ENCODE assay signal across 11 cellular contexts in the genomic region with DNA sequence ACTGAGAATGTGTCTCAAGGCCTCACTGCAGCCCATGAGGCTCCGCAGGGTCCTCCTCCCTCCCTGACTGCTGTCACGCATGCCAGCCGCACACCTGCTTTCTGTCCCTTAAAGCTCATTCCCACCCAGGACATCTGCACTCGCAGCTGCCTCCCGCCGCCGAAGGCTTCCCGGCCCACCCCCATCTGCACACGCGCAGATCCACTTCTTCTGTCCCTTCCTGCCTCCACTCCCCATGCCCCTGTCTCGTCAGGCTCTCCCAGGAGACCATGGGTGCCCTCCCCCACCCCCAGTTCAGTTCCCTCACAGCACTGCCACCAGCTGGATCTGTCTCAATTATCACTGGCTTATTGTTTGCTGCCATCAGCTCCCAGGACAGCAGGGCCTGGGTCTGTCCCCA.
DNase-seq lines count a peak whose midpoint lies in the region; ATAC-seq and TF ChIP-seq lines count a peak whose summit lies in the region.
"Had no signal": no experiment of that assay in that cellular context is flagged by ENCODE, and none has a peak within 500 bp of the region (broad histone marks: within the 10 kb centered on the region; RNA-seq: fewer than 3 reads in every experiment).

No MANE protein-coding gene starts in this region.

- no peak overlapping the region for H3K14ac ChIP-seq in IMR-90 (replicated peaks; ENCODE audit: low read depth, low read length)

- H3K4me1 Mint-ChIP-seq in nephron, result peaks cover 21% of the 10 kb centered on the region
- H3K4me1 Mint-ChIP-seq in stimulated activated effector memory CD8-positive, alpha-beta T cell treated with anti-CD3 and anti-CD28 coated beads, Interleukin-12 subunit alpha, Interleukin-12 subunit beta, amount 100 ng/mL, for 72 hours, result no peaks in the 10 kb centered on the region
- H3K4me1 Mint-ChIP-seq in activated naive CD8-positive, alpha-beta T cell treated with anti-CD3 and anti-CD28 coated beads for 36 hours, result no peaks in the 10 kb centered on the region
- H3K4me1 Mint-ChIP-seq: CD4-positive, alpha-beta memory T cell; naive thymus-derived CD4-positive, alpha-beta T cell had no signal

- CTCF ChIA-PET in IMR-90 (lab: Yijun Ruan, JAX), result no interaction called here

- ATAC-seq in IMR-90 (ENCODE audit: low read depth), result no peak
- ATAC-seq in stimulated activated effector memory CD8-positive, alpha-beta T cell treated with anti-CD3 and anti-CD28 coated beads, Interleukin-12 subunit alpha, Interleukin-12 subunit beta, amount 100 ng/mL, for 72 hours, result no peak
- ATAC-seq: naive thymus-derived CD4-positive, alpha-beta T cell had no signal

- no peak overlapping the region for H2BK15ac ChIP-seq in IMR-90 (ENCODE audit: low read depth, low read length)

- dilution Hi-C loops in IMR-90 (cut with HindIII; ENCODE audit: low sequenced_read_pairs, unreplicated experiment), result no loop called here

- intact Hi-C loops in IMR-90 (cut with micrococcal nuclease), result no loop called here

- H4K8ac ChIP-seq in IMR-90 (ENCODE audit: low read depth in 2 of 2, low read length in 2 of 2), result no peak overlapping the region

- no peak overlapping the region for H3K4me2 ChIP-seq in IMR-90 (ENCODE audit: low read depth, low read length)
- H3K4me2 ChIP-seq: smooth muscle cell had no signal

- no peak for TF ChIP-seq POLR2A in IMR-90 (IDR thresholded peaks at IDR 0.05; ENCODE audit: low read depth, low read length)

- H3K9ac ChIP-seq in IMR-90 (ENCODE audit: low read depth, low read length), result no peak overlapping the region

- H2AK5ac ChIP-seq in IMR-90 (ENCODE audit: low read depth, low read length), result no peak overlapping the region

- peaks cover 4 to 21% of the 10 kb centered on the region in 2 experiments; a peak in 2 of 4 replicates for H3K79me1 ChIP-seq in IMR-90 (ENCODE audit: low read depth in 1 of 2, low read length in 2 of 2)

- in situ Hi-C loops in IMR-90 (cut with MboI; ENCODE audit: low sequenced_read_pairs), result no loop called here

- H3K27ac ChIP-seq in IMR-90 (ENCODE audit: insufficient read depth, low read length), result no peak overlapping the region; the same call in 1 of the 2 replicates

- H3K36me3 ChIP-seq in IMR-90 (ENCODE audit: control insufficient read depth, insufficient read depth, low read length), result no peaks in the 10 kb centered on the region

- H2BK5ac ChIP-seq in IMR-90 (ENCODE audit: low read depth, low read length, poor library complexity, severe bottlenecking), result no peak overlapping the region

- no TSS peak for BruUV-seq in IMR-90 (replicated peaks; lab: Mats Ljungman, UMichigan)

- no peak overlapping the region for H2AK9ac ChIP-seq in IMR-90 (replicated peaks; ENCODE audit: low read depth, low read length, poor library complexity)

- H3K18ac ChIP-seq in IMR-90 (ENCODE audit: low read depth, low read length), result no peak overlapping the region

- no peaks in the 10 kb centered on the region for H3K9me3 Mint-ChIP-seq in nephron
- H3K9me3 Mint-ChIP-seq in stimulated activated effector memory CD8-positive, alpha-beta T cell treated with anti-CD3 and anti-CD28 coated beads, Interleukin-12 subunit alpha, Interleukin-12 subunit beta, amount 100 ng/mL, for 72 hours, result no peaks in the 10 kb centered on the region
- H3K9me3 Mint-ChIP-seq in activated naive CD8-positive, alpha-beta T cell treated with anti-CD3 and anti-CD28 coated beads for 36 hours, result no peaks in the 10 kb centered on the region
- H3K9me3 Mint-ChIP-seq: CD4-positive, alpha-beta memory T cell; naive thymus-derived CD4-positive, alpha-beta T cell had no signal

- POLR2A ChIA-PET in IMR-90 (lab: Charles Lee; ENCODE audit: unreplicated experiment), result no interaction called here

- no peak overlapping the region; the same call in 1 of the 2 replicates for H4K5ac ChIP-seq in IMR-90 (ENCODE audit: low read depth, low read length)

- TF ChIP-seq RAD21 in IMR-90 (IDR thresholded peaks at IDR 0.05; ENCODE audit: low read length), result no peak

- no peak overlapping the region for H3K4ac ChIP-seq in IMR-90 (ENCODE audit: low read depth, low read length)

- H3K56ac ChIP-seq in IMR-90 (ENCODE audit: extremely low read depth, insufficient read depth, low read length), result no peak overlapping the region

- DNase-seq in DMS153 (lab: John Stamatoyannopoulos, UW), result peak; percentile 35
- no peak for DNase-seq in IMR-90
- peak; percentile 86 for DNase-seq in NCI-H82 treated with DMSO at 0.1 percent for 48 hours (lab: John Stamatoyannopoulos, UW; ENCODE audit: unreplicated experiment)
- no peak for DNase-seq in stimulated activated effector memory CD8-positive, alpha-beta T cell treated with anti-CD3 and anti-CD28 coated beads, Interleukin-12 subunit alpha, Interleukin-12 subunit beta, amount 100 ng/mL, for 72 hours (ENCODE audit: low spot score in 2 of 2)
- no peak for DNase-seq in activated naive CD8-positive, alpha-beta T cell treated with anti-CD3 and anti-CD28 coated beads for 36 hours
- DNase-seq in NOMO-1 (lab: John Stamatoyannopoulos, UW; ENCODE audit: unreplicated experiment in 2 of 2), result no peak
- DNase-seq: activated CD4-positive, alpha-beta T cell treated with anti-CD3 and anti-CD28 coated beads for 1 hour; CD4-positive, alpha-beta memory T cell; naive thymus-derived CD4-positive, alpha-beta T cell had no signal

- peak overlapping the region; percentile 76 for H2AFZ ChIP-seq in IMR-90 (replicated peaks; ENCODE audit: low read length, poor library complexity)

- no peak overlapping the region for H3K23ac ChIP-seq in IMR-90 (ENCODE audit: low read depth, low read length)

- peaks cover 5% of the 10 kb centered on the region; the same call in 1 of the 2 replicates for H3K4me1 ChIP-seq in IMR-90 (ENCODE audit: control insufficient read depth, insufficient read depth, low read length)

- no peaks in the 10 kb centered on the region for H3K36me3 Mint-ChIP-seq in nephron (ENCODE audit: low read depth)
- H3K36me3 Mint-ChIP-seq in stimulated activated effector memory CD8-positive, alpha-beta T cell treated with anti-CD3 and anti-CD28 coated beads, Interleukin-12 subunit alpha, Interleukin-12 subunit beta, amount 100 ng/mL, for 72 hours, result no peaks in the 10 kb centered on the region
- H3K36me3 Mint-ChIP-seq in activated naive CD8-positive, alpha-beta T cell treated with anti-CD3 and anti-CD28 coated beads for 36 hours, result no peaks in the 10 kb centered on the region
- H3K36me3 Mint-ChIP-seq: CD4-positive, alpha-beta memory T cell; naive thymus-derived CD4-positive, alpha-beta T cell had no signal

- H3K27me3 ChIP-seq in IMR-90 (ENCODE audit: control insufficient read depth, insufficient read depth, low read length), result no peaks in the 10 kb centered on the region

- TF ChIP-seq CTCF in IMR-90 (conservative IDR thresholded peaks at IDR 0.05; ENCODE audit: low read depth, low read length), result no peak
- TF ChIP-seq CTCF in nephron (IDR thresholded peaks at IDR 0.05; ENCODE audit: unreplicated experiment in 3 of 3), result no peak

- no peak overlapping the region for H2BK20ac ChIP-seq in IMR-90 (ENCODE audit: low read depth, low read length)

- peak overlapping the region; percentile 24 to 83 (median 70) for H3K27ac Mint-ChIP-seq in nephron
- no peak overlapping the region for H3K27ac Mint-ChIP-seq in stimulated activated effector memory CD8-positive, alpha-beta T cell treated with anti-CD3 and anti-CD28 coated beads, Interleukin-12 subunit alpha, Interleukin-12 subunit beta, amount 100 ng/mL, for 72 hours
- H3K27ac Mint-ChIP-seq in activated naive CD8-positive, alpha-beta T cell treated with anti-CD3 and anti-CD28 coated beads for 36 hours, result no peak overlapping the region
- H3K27ac Mint-ChIP-seq: CD4-positive, alpha-beta memory T cell; naive thymus-derived CD4-positive, alpha-beta T cell had no signal

- peak overlapping the region in 2 of 3 experiments; percentile 8 to 26 for H3K4me3 Mint-ChIP-seq in nephron
- no peak overlapping the region for H3K4me3 Mint-ChIP-seq in stimulated activated effector memory CD8-positive, alpha-beta T cell treated with anti-CD3 and anti-CD28 coated beads, Interleukin-12 subunit alpha, Interleukin-12 subunit beta, amount 100 ng/mL, for 72 hours
- H3K4me3 Mint-ChIP-seq in activated naive CD8-positive, alpha-beta T cell treated with anti-CD3 and anti-CD28 coated beads for 36 hours, result no peak overlapping the region
- H3K4me3 Mint-ChIP-seq: CD4-positive, alpha-beta memory T cell; naive thymus-derived CD4-positive, alpha-beta T cell had no signal

- H4K91ac ChIP-seq in IMR-90 (ENCODE audit: insufficient read depth, low read depth, low read length), result peak overlapping the region; percentile 37; the same call in 1 of the 2 replicates

- H3K9me1 ChIP-seq in IMR-90 (ENCODE audit: insufficient read depth, low read length), result no peaks in the 10 kb centered on the region; the same call in 1 of the 2 replicates

- peaks cover 12% of the 10 kb centered on the region for H3K27me3 Mint-ChIP-seq in nephron (ENCODE audit: low read depth)
- H3K27me3 Mint-ChIP-seq in activated naive CD8-positive, alpha-beta T cell treated with anti-CD3 and anti-CD28 coated beads for 36 hours, result no peaks in the 10 kb centered on the region
- H3K27me3 Mint-ChIP-seq: CD4-positive, alpha-beta memory T cell had no signal

- 93% methylated on average over 3 of the region's 11 CpGs; no CpG with 5 or more reads in 1 of the 2 experiments for WGBS in IMR-90 (ENCODE audit: extremely low coverage in 2 of 2, insufficient read length in 1 of 2), 2 experiments

- H3K9me3 ChIP-seq in IMR-90 (ENCODE audit: control insufficient read depth, insufficient read depth, low read length), result no peaks in the 10 kb centered on the region

- peak overlapping the region; percentile 34 for H2BK120ac ChIP-seq in IMR-90 (ENCODE audit: low read depth, low read length)

- no peaks in the 10 kb centered on the region; the same call in 1 of the 2 replicates for H4K20me1 ChIP-seq in IMR-90 (ENCODE audit: insufficient read depth, low read length)

- H3K4me3 ChIP-seq in IMR-90 (ENCODE audit: insufficient read depth, low read depth, low read length), result no peak overlapping the region
- H3K4me3 ChIP-seq: smooth muscle cell had no signal

TF ChIP-seq in IMR-90, 13 proteins besides CTCF, POLR2A, EP300 and RAD21 (continues in another document):
- no peak for TF ChIP-seq MAZ (IDR thresholded peaks at IDR 0.05; ENCODE audit: borderline replicate concordance, low read depth, low read length)
- TF ChIP-seq RFX5 (IDR thresholded peaks at IDR 0.05; ENCODE audit: low read depth, low read length), result no peak
- no peak for TF ChIP-seq RCOR1 (IDR thresholded peaks at IDR 0.05; ENCODE audit: insufficient replicate concordance, low read length)
- TF ChIP-seq BHLHE40 (IDR thresholded peaks at IDR 0.05; ENCODE audit: low read depth, low read length), result no peak
- TF ChIP-seq, protein P1, sequence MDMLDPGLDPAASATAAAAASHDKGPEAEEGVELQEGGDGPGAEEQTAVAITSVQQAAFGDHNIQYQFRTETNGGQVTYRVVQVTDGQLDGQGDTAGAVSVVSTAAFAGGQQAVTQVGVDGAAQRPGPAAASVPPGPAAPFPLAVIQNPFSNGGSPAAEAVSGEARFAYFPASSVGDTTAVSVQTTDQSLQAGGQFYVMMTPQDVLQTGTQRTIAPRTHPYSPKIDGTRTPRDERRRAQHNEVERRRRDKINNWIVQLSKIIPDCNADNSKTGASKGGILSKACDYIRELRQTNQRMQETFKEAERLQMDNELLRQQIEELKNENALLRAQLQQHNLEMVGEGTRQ (IDR thresholded peaks at IDR 0.05; ENCODE audit: low read depth, low read length), result no peak

Comparison
In these comparisons a context has a peak if more than half of its experiments do, and no peak if none do; other contexts are left out.
1. DNase-seq: peak in DMS153 (single experiment) and NCI-H82 treated with DMSO at 0.1 percent for 48 hours (single experiment); none in IMR-90 (single experiment), stimulated activated effector memory CD8-positive, alpha-beta T cell treated with anti-CD3 and anti-CD28 coated beads, Interleukin-12 subunit alpha, Interleukin-12 subunit beta, amount 100 ng/mL, for 72 hours (0 of 2), activated naive CD8-positive, alpha-beta T cell treated with anti-CD3 and anti-CD28 coated beads for 36 hours (single experiment) and NOMO-1 (0 of 2).
2. H3K27ac Mint-ChIP-seq: peak in nephron (3 of 3); none in stimulated activated effector memory CD8-positive, alpha-beta T cell treated with anti-CD3 and anti-CD28 coated beads, Interleukin-12 subunit alpha, Interleukin-12 subunit beta, amount 100 ng/mL, for 72 hours (single experiment) and activated naive CD8-positive, alpha-beta T cell treated with anti-CD3 and anti-CD28 coated beads for 36 hours (single experiment).
3. H3K4me3 Mint-ChIP-seq: peak in nephron (2 of 3); none in stimulated activated effector memory CD8-positive, alpha-beta T cell treated with anti-CD3 and anti-CD28 coated beads, Interleukin-12 subunit alpha, Interleukin-12 subunit beta, amount 100 ng/mL, for 72 hours (single experiment) and activated naive CD8-positive, alpha-beta T cell treated with anti-CD3 and anti-CD28 coated beads for 36 hours (single experiment).